13 cellular contexts compared by ENCODE assay signal in genomic region chr4:77865259-77865658, GRCh38.
"Had no signal": no experiment of that assay in that cellular context is flagged by ENCODE, and none has a peak within 500 bp of the region (broad histone marks: within the 10 kb centered on the region; RNA-seq: fewer than 3 reads in every experiment).

No MANE protein-coding gene starts in this region.

- H3K27ac ChIP-seq: epithelial cell of prostate, gastrocnemius medialis, heart right ventricle, ovary, stomach, thoracic aorta had no signal

- H3K27me3 ChIP-seq: gastrocnemius medialis, heart right ventricle, ovary, stomach had no signal

- H3K4me3 ChIP-seq: gastrocnemius medialis, heart right ventricle, mucosa of descending colon, ovary, stomach, thoracic aorta had no signal

- H3K9me3 ChIP-seq: gastrocnemius medialis, heart right ventricle, mucosa of descending colon, ovary, stomach, thoracic aorta had no signal

- ATAC-seq: activated CD4-positive, CD25-positive, alpha-beta regulatory T cell treated with anti-CD3 and anti-CD28 coated beads, Interleukin-2, amount 50 U/mL, for 24 hours; gastrocnemius medialis; heart right ventricle; mucosa of descending colon had no signal

- DNase-seq: activated CD4-positive, alpha-beta T cell treated with anti-CD3 and anti-CD28 coated beads, Interleukin-2, amount 50 U/mL, for 48 hours; activated CD8-positive, alpha-beta memory T cell treated with anti-CD3 and anti-CD28 coated beads, Interleukin-2, amount 50 U/mL, for 4 hours; activated effector memory CD4-positive, alpha-beta T cell treated with anti-CD3 and anti-CD28 coated beads, Interleukin-2, amount 50 U/mL, for 16 hours; effector memory CD4-positive, alpha-beta T cell; gastrocnemius medialis; heart right ventricle; mucosa of descending colon; ovary; stimulated activated CD4-positive, alpha-beta T cell treated with anti-CD3 and anti-CD28 coated beads, Interleukin-2, amount 100 ng/mL, for 48 hours; stomach had no signal

- H3K36me3 ChIP-seq: gastrocnemius medialis, ovary, thoracic aorta had no signal
